8 cellular contexts compared by ENCODE assay signal in genomic region chr4:123398803-123399637, GRCh38. TPM values are rescaled to one million over a fixed set of nuclear protein-coding genes. Genes with fewer than 3 reads are reported as not detected.
DNase-seq lines count a peak whose midpoint lies in the region; ATAC-seq lines count a peak whose summit lies in the region.

No MANE protein-coding gene starts in this region.

- peak; percentile 28 for ATAC-seq in GM21737 (IDR thresholded peaks at IDR 0.05; ENCODE audit: unreplicated experiment)

- DNase-seq in EL (peak; percentile 56), LoVo (ENCODE audit: low spot score) (peak; percentile 45), cerebellum (ENCODE audit: low spot score) (peak; percentile 35), left kidney (ENCODE audit: low read depth, low spot score) (peak; percentile 87), NCI-H1694 treated with DMSO at 0.1 percent for 48 hours (lab: John Stamatoyannopoulos, UW) (no peak)
- DNase-seq in activated CD4-positive, CD25-positive, alpha-beta regulatory T cell treated with anti-CD3 and anti-CD28 coated beads, Interleukin-2, amount 50 U/mL, for 72 hours: peak; percentile 54
- peak; percentile 60 to 64 for DNase-seq in stimulated activated CD4-positive, alpha-beta T cell treated with anti-CD3 and anti-CD28 coated beads, Interleukin-2, amount 100 ng/mL, for 24 hours

RNA-seq across cellular contexts. Expression of gene SPRY1, which starts 2.4 kb away (rescaled TPM):
- total RNA-seq in cerebellum: 29.6 TPM
